In genomic region chrX:139720136-139720535, GRCh38 we compare ENCODE assay signal across 12 cellular contexts. TPM values are rescaled to one million over a fixed set of nuclear protein-coding genes. Genes with fewer than 3 reads are reported as not detected.
DNase-seq lines count a peak whose midpoint lies in the region; ATAC-seq and TF ChIP-seq lines count a peak whose summit lies in the region.
"Had no signal": no experiment of that assay in that cellular context is flagged by ENCODE, and none has a peak within 500 bp of the region (broad histone marks: within the 10 kb centered on the region; RNA-seq: fewer than 3 reads in every experiment).

No MANE protein-coding gene starts in this region.

- H3K9me2 ChIP-seq in GM23338 (ENCODE audit: insufficient read depth): no peaks in the 10 kb centered on the region

- H3K36me3 ChIP-seq in GM23338 (ENCODE audit: insufficient read depth): no peaks in the 10 kb centered on the region
- H3K36me3 ChIP-seq: suprapubic skin had no signal

- H3K9me3 Mint-ChIP-seq in GM23338 (peaks cover 3% of the 10 kb centered on the region; the same call in 1 of the 3 replicates), progenitor cell of endocrine pancreas (ENCODE audit: low read depth) (peaks cover 11% of the 10 kb centered on the region)

- H3K27me3 Mint-ChIP-seq in GM23338 (ENCODE audit: insufficient read depth, low read depth, poor library complexity) (peaks cover 6% of the 10 kb centered on the region), progenitor cell of endocrine pancreas (no peaks in the 10 kb centered on the region)

- peaks cover 7% of the 10 kb centered on the region; the same call in 2 of the 3 replicates for H3K4me1 Mint-ChIP-seq in GM23338
- peaks cover 3% of the 10 kb centered on the region for H3K4me1 Mint-ChIP-seq in progenitor cell of endocrine pancreas (ENCODE audit: low read depth)

- no peaks in the 10 kb centered on the region for H4K20me1 ChIP-seq in GM23338 (replicated peaks; ENCODE audit: insufficient read depth)

- H3K79me2 ChIP-seq in GM23338 (replicated peaks; ENCODE audit: insufficient read depth): no peaks in the 10 kb centered on the region

- no peak overlapping the region for H2AFZ ChIP-seq in GM23338

- H3K4me1 ChIP-seq in GM23338 (ENCODE audit: insufficient read depth): no peaks in the 10 kb centered on the region
- H3K4me1 ChIP-seq: suprapubic skin had no signal

- no peak overlapping the region for H3K4me3 Mint-ChIP-seq in GM23338
- no peak overlapping the region for H3K4me3 Mint-ChIP-seq in progenitor cell of endocrine pancreas (ENCODE audit: low read depth)

- peak overlapping the region; percentile 66; the same call in 1 of the 2 replicates for H3K27ac ChIP-seq in GM23338 (ENCODE audit: low read depth)
- H3K27ac ChIP-seq: suprapubic skin had no signal

- DNase-seq in GM23338 (ENCODE audit: low spot score) (peak; percentile 59), RPMI7951 (ENCODE audit: low read depth) (peak; percentile 49), fibroblast of pulmonary artery (ENCODE audit: low read depth) (peak; percentile 16), progenitor cell of endocrine pancreas (ENCODE audit: low spot score, unreplicated experiment) (no peak), NCI-H2029 treated with DMSO at 0.1 percent for 48 hours (lab: John Stamatoyannopoulos, UW) (no peak), NCI-H774 (lab: John Stamatoyannopoulos, UW) (no peak)
- DNase-seq: activated gamma-delta T cell, occipital lobe, SIG-M5 had no signal

- peak; percentile 95 for ATAC-seq in GM23338
- no peak for ATAC-seq in HG02798 (IDR thresholded peaks at IDR 0.05; ENCODE audit: poor library complexity, unreplicated experiment)
- ATAC-seq in HG02885 (IDR thresholded peaks at IDR 0.05; ENCODE audit: poor library complexity, unreplicated experiment): no peak

- H3K27ac Mint-ChIP-seq in GM23338: peak overlapping the region; percentile 78; the same call in 1 of the 2 replicates
- H3K27ac Mint-ChIP-seq in progenitor cell of endocrine pancreas: peak overlapping the region; percentile 35

- no peak overlapping the region for H3K4me2 ChIP-seq in GM23338

- H3K36me3 Mint-ChIP-seq in GM23338 (ENCODE audit: low read depth) (no peaks in the 10 kb centered on the region; the same call in 2 of the 3 replicates), progenitor cell of endocrine pancreas (ENCODE audit: insufficient read depth) (no peaks in the 10 kb centered on the region)

- H3K27me3 ChIP-seq in GM23338 (ENCODE audit: insufficient read depth): no peaks in the 10 kb centered on the region
- H3K27me3 ChIP-seq: suprapubic skin had no signal

- no peaks in the 10 kb centered on the region for H3F3A ChIP-seq in GM23338 (replicated peaks; ENCODE audit: low read depth)

- TF ChIP-seq CTCF in GM23338 (conservative IDR thresholded peaks at IDR 0.05; ENCODE audit: low read depth in 2 of 2) (no peak), fibroblast of pulmonary artery (IDR thresholded peaks at IDR 0.05; ENCODE audit: low read length, missing control alignments) (no peak), progenitor cell of endocrine pancreas (IDR thresholded peaks at IDR 0.05; ENCODE audit: unreplicated experiment) (no peak)

- no peak overlapping the region for H3K4me3 ChIP-seq in GM23338
- no peak overlapping the region for H3K4me3 ChIP-seq in fibroblast of pulmonary artery (replicated peaks; ENCODE audit: low read depth, low read length)
- H3K4me3 ChIP-seq: suprapubic skin had no signal

TF ChIP-seq in GM23338, 12 proteins besides CTCF, POLR2A, EP300 and RAD21:
- no peak for TF ChIP-seq ETS1 (IDR thresholded peaks at IDR 0.05)
- TF ChIP-seq ZNF462 (CRISPR knock-in tag; IDR thresholded peaks at IDR 0.05): peak; percentile 71

RNA-seq across cellular contexts. Expression of gene MCF2, which starts 12.2 kb away (rescaled TPM):
- 0.39 and 1.1 TPM in 2 replicates for total RNA-seq in GM23338 (2014; rRNA removed; shearing (Covaris generic))
- polyA plus RNA-seq in GM23338 (2016; fragmentation: Nextera tagmentation; extraction: Ambion mirVana): 0.78 and 1.4 TPM in 2 replicates
- total RNA-seq in RPMI7951 (2014; rRNA removed; shearing (Covaris generic)): not detected in 2 replicates
- total RNA-seq in progenitor cell of endocrine pancreas: 0.31 TPM in 1 of 2 replicates, not detected in the other

Comparison
In these comparisons a context has a peak if more than half of its experiments do, and no peak if none do; other contexts are left out.
1. DNase-seq: peak in GM23338 (single experiment), RPMI7951 (single experiment) and fibroblast of pulmonary artery (single experiment); none in progenitor cell of endocrine pancreas (single experiment), NCI-H2029 treated with DMSO at 0.1 percent for 48 hours (single experiment) and NCI-H774 (single experiment).